9 cellular contexts compared by ENCODE assay signal in the genomic region with DNA sequence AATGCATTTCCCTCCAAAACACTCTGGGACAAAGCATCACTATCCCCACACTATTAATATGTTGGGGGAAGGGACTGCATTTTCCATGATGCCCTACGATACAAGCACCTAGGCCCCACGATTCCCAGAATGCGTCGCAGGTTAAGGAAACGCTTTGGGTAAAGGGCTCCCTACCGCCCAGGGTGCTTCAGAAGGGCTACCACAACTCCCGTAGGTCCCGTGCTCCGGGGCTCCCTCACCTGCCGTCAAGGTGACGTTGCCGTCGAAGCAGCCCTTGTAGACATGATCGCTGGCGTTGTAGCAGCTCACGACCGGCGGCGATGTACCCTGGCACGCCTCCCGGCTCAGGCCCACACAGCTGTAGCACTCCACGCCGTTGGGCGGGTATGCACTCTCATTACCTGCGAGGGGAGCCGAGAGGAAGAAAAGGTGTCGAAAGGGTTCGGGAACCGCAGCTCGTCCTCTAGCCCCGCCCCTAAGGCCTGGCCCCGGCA. TPM values are rescaled to one million over a fixed set of nuclear protein-coding genes. Genes with fewer than 3 reads are reported as not detected.
A peak's percentile ranks its signal among the peaks of the same experiment; 100 is the strongest.
DNase-seq lines count a peak whose midpoint lies in the region; ATAC-seq, FAIRE-seq and TF ChIP-seq lines count a peak whose summit lies in the region.
"Had no signal": no experiment of that assay in that cellular context is flagged by ENCODE, and none has a peak within 500 bp of the region (broad histone marks: within the 10 kb centered on the region; RNA-seq: fewer than 3 reads in every experiment).

No MANE protein-coding gene starts in this region.

- H3K4me3 Mint-ChIP-seq in activated CD8-positive, alpha-beta memory T cell treated with anti-CD3 and anti-CD28 coated beads, Interleukin-2, amount 10 ng/mL, durations not matched to agents 7 days and 5 days, result peak overlapping the region; percentile 90
- H3K4me3 Mint-ChIP-seq in activated naive CD8-positive, alpha-beta T cell treated with anti-CD3 and anti-CD28 coated beads for 36 hours, result peak overlapping the region; percentile 87

- no peak for FAIRE-seq in kidney (lab: Jason Lieb, UNC)
- FAIRE-seq in GM12892 (lab: Jason Lieb, UNC), result no peak

- TF ChIP-seq CTCF in kidney (IDR thresholded peaks at IDR 0.05; ENCODE audit: borderline replicate concordance, extremely low read depth, insufficient read depth), result no peak
- no peak for TF ChIP-seq CTCF in suprapubic skin (IDR thresholded peaks at IDR 0.05)

- no peak for ATAC-seq in activated CD8-positive, alpha-beta memory T cell treated with anti-CD3 and anti-CD28 coated beads, Interleukin-2, amount 10 ng/mL, durations not matched to agents 7 days and 5 days
- no peak for ATAC-seq in HG03520 (IDR thresholded peaks at IDR 0.05; ENCODE audit: unreplicated experiment)

- H3K4me1 ChIP-seq in kidney (ENCODE audit: control insufficient read depth in 1 of 2, insufficient read depth in 1 of 2, low read depth in 1 of 2, low read length in 2 of 2), result peaks cover 0 to 10% of the 10 kb centered on the region in 2 donors
- H3K4me1 ChIP-seq in suprapubic skin, result peaks cover 52% of the 10 kb centered on the region

- H3K9me3 ChIP-seq in kidney (ENCODE audit: control insufficient read depth in 1 of 2, low read length in 2 of 2) (no peaks in the 10 kb centered on the region), suprapubic skin (no peaks in the 10 kb centered on the region)

- intact Hi-C loops in kidney (cut with DNase I), result no loop called here

- no peaks in the 10 kb centered on the region for H3K9me3 Mint-ChIP-seq in activated CD8-positive, alpha-beta memory T cell treated with anti-CD3 and anti-CD28 coated beads, Interleukin-2, amount 10 ng/mL, durations not matched to agents 7 days and 5 days (ENCODE audit: low read depth)
- no peaks in the 10 kb centered on the region for H3K9me3 Mint-ChIP-seq in activated naive CD8-positive, alpha-beta T cell treated with anti-CD3 and anti-CD28 coated beads for 36 hours

- no peaks in the 10 kb centered on the region for H3K27me3 ChIP-seq in suprapubic skin

- no peak for TF ChIP-seq POLR2A in suprapubic skin (IDR thresholded peaks at IDR 0.05)
- TF ChIP-seq POLR2A in GM12892 (IDR thresholded peaks at IDR 0.05; ENCODE audit: low read depth, low read length), result no peak

- H3K27me3 Mint-ChIP-seq in activated CD8-positive, alpha-beta memory T cell treated with anti-CD3 and anti-CD28 coated beads, Interleukin-2, amount 10 ng/mL, durations not matched to agents 7 days and 5 days, result peaks cover 4% of the 10 kb centered on the region
- H3K27me3 Mint-ChIP-seq in activated naive CD8-positive, alpha-beta T cell treated with anti-CD3 and anti-CD28 coated beads for 36 hours, result no peaks in the 10 kb centered on the region

- H3K36me3 ChIP-seq in kidney (ENCODE audit: control insufficient read depth in 1 of 2, insufficient read depth in 2 of 2, low read length in 2 of 2), result no peaks in the 10 kb centered on the region
- peaks cover 9% of the 10 kb centered on the region for H3K36me3 ChIP-seq in suprapubic skin

- peak overlapping the region; percentile 44 for H3K27ac Mint-ChIP-seq in activated CD8-positive, alpha-beta memory T cell treated with anti-CD3 and anti-CD28 coated beads, Interleukin-2, amount 10 ng/mL, durations not matched to agents 7 days and 5 days
- peak overlapping the region; percentile 91 for H3K27ac Mint-ChIP-seq in activated naive CD8-positive, alpha-beta T cell treated with anti-CD3 and anti-CD28 coated beads for 36 hours

- no peaks in the 10 kb centered on the region for H3K36me3 Mint-ChIP-seq in activated CD8-positive, alpha-beta memory T cell treated with anti-CD3 and anti-CD28 coated beads, Interleukin-2, amount 10 ng/mL, durations not matched to agents 7 days and 5 days
- peaks cover 10% of the 10 kb centered on the region for H3K36me3 Mint-ChIP-seq in activated naive CD8-positive, alpha-beta T cell treated with anti-CD3 and anti-CD28 coated beads for 36 hours

- H3K4me1 Mint-ChIP-seq in activated CD8-positive, alpha-beta memory T cell treated with anti-CD3 and anti-CD28 coated beads, Interleukin-2, amount 10 ng/mL, durations not matched to agents 7 days and 5 days, result peaks cover 23% of the 10 kb centered on the region
- H3K4me1 Mint-ChIP-seq in activated naive CD8-positive, alpha-beta T cell treated with anti-CD3 and anti-CD28 coated beads for 36 hours, result peaks cover 31% of the 10 kb centered on the region

- peak overlapping the region; percentile 11 to 72 for H3K27ac ChIP-seq in kidney (ENCODE audit: low read depth in 2 of 2, low read length in 2 of 2)
- peak overlapping the region; percentile 88 for H3K27ac ChIP-seq in suprapubic skin

- DNase-seq in activated CD8-positive, alpha-beta memory T cell treated with anti-CD3 and anti-CD28 coated beads, Interleukin-2, amount 10 ng/mL, durations not matched to agents 7 days and 5 days, result no peak
- DNase-seq in activated CD8-positive, alpha-beta memory T cell treated with anti-CD3 and anti-CD28 coated beads for 24 hours, result no peak
- no peak for DNase-seq in activated naive CD8-positive, alpha-beta T cell treated with anti-CD3 and anti-CD28 coated beads for 36 hours
- DNase-seq in kidney (no peak), suprapubic skin (ENCODE audit: low spot score in 2 of 2) (no peak), GM12892 (ENCODE audit: insufficient read length) (no peak), NCI-H226 (no peak)

- no peak for TF ChIP-seq EP300 in suprapubic skin (IDR thresholded peaks at IDR 0.05)

- CTCF ChIA-PET in activated CD8-positive, alpha-beta memory T cell treated with anti-CD3 and anti-CD28 coated beads, Interleukin-2, amount 10 ng/mL, durations not matched to agents 7 days and 5 days (lab: Charles Lee), result interaction anchor here (0.6 to 5.2 kb wide), 19 partner anchors 12 to 282 kb away, joined by 3 to 54 read pairs (median 4); a partner anchor contains a TSS

- 40% methylated on average over 2 of the region's 32 CpGs for WGBS in suprapubic skin

- H3K9ac ChIP-seq in kidney (ENCODE audit: low read length in 2 of 2), result peak overlapping the region; percentile 5 to 31

- H3K4me3 ChIP-seq in kidney (ENCODE audit: low read length in 2 of 2), result peak overlapping the region; percentile 47 to 81
- peak overlapping the region; percentile 56 for H3K4me3 ChIP-seq in suprapubic skin

RNA-seq across cellular contexts. Expression of a gene that starts 2.5 kb away (rescaled TPM):
- total RNA-seq in activated CD8-positive, alpha-beta memory T cell treated with anti-CD3 and anti-CD28 coated beads, Interleukin-2, amount 10 ng/mL, durations not matched to agents 7 days and 5 days, result under 1 TPM; 0.23 to 0.33 TPM
- 1 to 10 TPM; 5.2 to 5.3 TPM for total RNA-seq in activated naive CD8-positive, alpha-beta T cell treated with anti-CD3 and anti-CD28 coated beads for 36 hours
- total RNA-seq in kidney (1.7 TPM), suprapubic skin (100 to 1,000 TPM; 185 to 612 (median 483) TPM)
- 2.2 TPM for polyA plus RNA-seq in kidney (ENCODE audit: insufficient read depth, low read depth, low replicate concordance)
- 0.15 TPM for polyA plus RNA-seq in GM12892 (2012; ENCODE audit: missing spikeins)

RNA-seq across cellular contexts. Expression of a gene that starts 41.6 kb away (rescaled TPM):
- 10 to 100 TPM; 11.0 to 11.2 TPM for total RNA-seq in activated CD8-positive, alpha-beta memory T cell treated with anti-CD3 and anti-CD28 coated beads, Interleukin-2, amount 10 ng/mL, durations not matched to agents 7 days and 5 days
- total RNA-seq in activated naive CD8-positive, alpha-beta T cell treated with anti-CD3 and anti-CD28 coated beads for 36 hours, result 10 to 100 TPM; 12.7 to 13.1 TPM
- total RNA-seq in kidney (10.8 TPM), suprapubic skin (100 to 1,000 TPM in 1 of 4 donors, 10 to 100 TPM in 3; 63.2 to 110 (median 72.2) TPM)
- polyA plus RNA-seq in kidney (ENCODE audit: insufficient read depth, low read depth, low replicate concordance), result 8.2 TPM
- polyA plus RNA-seq in GM12892 (2012; ENCODE audit: missing spikeins), result 5.4 TPM

RNA-seq across cellular contexts. Expression of a gene that starts 48.2 kb away (rescaled TPM):
- total RNA-seq in activated CD8-positive, alpha-beta memory T cell treated with anti-CD3 and anti-CD28 coated beads, Interleukin-2, amount 10 ng/mL, durations not matched to agents 7 days and 5 days, result not detected
- not detected for total RNA-seq in activated naive CD8-positive, alpha-beta T cell treated with anti-CD3 and anti-CD28 coated beads for 36 hours
- total RNA-seq in kidney (not detected), suprapubic skin (not detected)
- polyA plus RNA-seq in kidney (ENCODE audit: insufficient read depth, low read depth, low replicate concordance), result not detected
- not detected for polyA plus RNA-seq in GM12892 (2012; ENCODE audit: missing spikeins)
- total RNA-seq: LHCN-M2 had no signal

Comparison
In these comparisons a context has a peak if more than half of its experiments do, and no peak if none do; other contexts are left out.
1. RNA of a gene that starts 2.5 kb away (total RNA-seq): 185 to 612 TPM in suprapubic skin; 5.2 to 5.3 TPM in activated naive CD8-positive, alpha-beta T cell treated with anti-CD3 and anti-CD28 coated beads for 36 hours, 1.7 TPM in kidney (single experiment) and 0.23 to 0.33 TPM in activated CD8-positive, alpha-beta memory T cell treated with anti-CD3 and anti-CD28 coated beads, Interleukin-2, amount 10 ng/mL, durations not matched to agents 7 days and 5 days; every median in the first group is over 10 times any median in the second.